Comparison of ENCODE assay signal across 11 cellular contexts in the genomic region with DNA sequence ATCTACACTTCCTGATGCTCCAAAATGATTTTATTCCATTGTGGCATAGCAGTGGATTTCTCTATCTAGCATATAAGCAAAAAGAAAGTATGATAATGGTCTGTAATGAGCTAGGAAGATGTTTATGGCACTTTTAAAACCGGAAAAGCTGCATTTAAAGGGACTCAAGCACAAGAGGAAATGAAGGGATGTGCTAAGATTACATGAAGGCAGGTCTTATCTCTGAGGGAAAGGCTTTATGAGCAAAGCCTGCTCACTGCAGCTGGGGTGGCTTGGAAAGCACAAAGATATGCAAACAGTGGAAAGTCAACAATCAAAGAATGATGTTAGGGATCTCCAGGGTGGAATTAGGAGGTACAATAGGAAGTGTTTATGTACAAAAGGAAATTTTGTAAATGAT.
DNase-seq lines count a peak whose midpoint lies in the region; ATAC-seq and TF ChIP-seq lines count a peak whose summit lies in the region.
"Had no signal": no experiment of that assay in that cellular context is flagged by ENCODE, and none has a peak within 500 bp of the region (broad histone marks: within the 10 kb centered on the region; RNA-seq: fewer than 3 reads in every experiment).

No MANE protein-coding gene starts in this region.

- peak overlapping the region; percentile 68 for H3K4me3 ChIP-seq in SK-N-MC
- H3K4me3 ChIP-seq in upper lobe of right lung = no peak overlapping the region
- no peak overlapping the region for H3K4me3 ChIP-seq in ovary

- H3K36me3 Mint-ChIP-seq in CD4-positive, alpha-beta T cell (ENCODE audit: low read depth) = no peaks in the 10 kb centered on the region

- H3K4me1 Mint-ChIP-seq in CD4-positive, alpha-beta T cell (ENCODE audit: low read depth) = no peaks in the 10 kb centered on the region

- ATAC-seq in upper lobe of right lung (no peak), GM18909 (IDR thresholded peaks at IDR 0.05; ENCODE audit: poor library complexity, unreplicated experiment) (no peak)
- ATAC-seq in CD4-positive, alpha-beta T cell (ENCODE audit: poor library complexity) = no peak
- ATAC-seq: activated CD8-positive, alpha-beta T cell treated with anti-CD3 and anti-CD28 coated beads, Interleukin-2, amount 10 ng/mL, durations not matched to agents 7 days and 5 days had no signal

- in situ Hi-C loops in KBM-7 (cut with MboI; ENCODE audit: low pct_unique_long_range_greater_than_20kb, low sequenced_read_pairs) = no loop called here

- H3K27ac ChIP-seq in SK-N-MC (peak overlapping the region; percentile 96), upper lobe of right lung (no peak overlapping the region), ovary (no peak overlapping the region)
- no peak overlapping the region for H3K27ac ChIP-seq in CD4-positive, alpha-beta T cell (ENCODE audit: low read depth, low read length)
- H3K27ac ChIP-seq: C4-2B, neutrophil had no signal

- H3K27ac Mint-ChIP-seq in CD4-positive, alpha-beta T cell = no peak overlapping the region
- H3K27ac Mint-ChIP-seq: activated CD8-positive, alpha-beta T cell treated with anti-CD3 and anti-CD28 coated beads, Interleukin-2, amount 10 ng/mL, durations not matched to agents 7 days and 5 days had no signal

- H3K9ac ChIP-seq in SK-N-MC (ENCODE audit: insufficient read length) = no peak overlapping the region

- no peak for TF ChIP-seq EP300 in ovary (IDR thresholded peaks at IDR 0.05)

- 2 to 12% (median 4%) methylated on average over 1 of the region's 1 CpG for WGBS in ovary, 3 donors

- CTCF ChIA-PET in CD4-positive, alpha-beta T cell (lab: Charles Lee) = no interaction called here

- H3K27me3 Mint-ChIP-seq in CD4-positive, alpha-beta T cell = no peaks in the 10 kb centered on the region

- POLR2A ChIA-PET in CD4-positive, alpha-beta T cell (lab: Charles Lee) = interaction anchor here (0.6 kb wide), 1 partner anchor 43 kb away, joined by 3 read pairs; no protein-coding TSS in a partner anchor

- H3K9me3 ChIP-seq in SK-N-MC (ENCODE audit: low read depth, low read length) (no peaks in the 10 kb centered on the region), upper lobe of right lung (no peaks in the 10 kb centered on the region), ovary (no peaks in the 10 kb centered on the region)
- no peaks in the 10 kb centered on the region for H3K9me3 ChIP-seq in CD4-positive, alpha-beta T cell (ENCODE audit: control insufficient read depth, low read length)
- H3K9me3 ChIP-seq: neutrophil had no signal

- no peaks in the 10 kb centered on the region for H3K9me3 Mint-ChIP-seq in CD4-positive, alpha-beta T cell

- intact Hi-C loops in upper lobe of right lung (cut with DNase I) = no loop called here
- intact Hi-C loops in CD4-positive, alpha-beta T cell (cut with DNase I, micrococcal nuclease) = no loop called here
- intact Hi-C loops in ovary (cut with DNase I) = no loop called here

- H3K4me3 Mint-ChIP-seq in CD4-positive, alpha-beta T cell = no peak overlapping the region
- H3K4me3 Mint-ChIP-seq: activated CD8-positive, alpha-beta T cell treated with anti-CD3 and anti-CD28 coated beads, Interleukin-2, amount 10 ng/mL, durations not matched to agents 7 days and 5 days had no signal

- H3K27me3 ChIP-seq in upper lobe of right lung (no peaks in the 10 kb centered on the region), ovary (no peaks in the 10 kb centered on the region)
- H3K27me3 ChIP-seq in CD4-positive, alpha-beta T cell (ENCODE audit: control insufficient read depth, insufficient read depth, low read length) = no peaks in the 10 kb centered on the region
- H3K27me3 ChIP-seq: neutrophil had no signal

- no peaks in the 10 kb centered on the region for H3K36me3 ChIP-seq in SK-N-MC (ENCODE audit: insufficient read depth, low read length)
- no peaks in the 10 kb centered on the region for H3K36me3 ChIP-seq in upper lobe of right lung
- H3K36me3 ChIP-seq in ovary = no peaks in the 10 kb centered on the region
- H3K36me3 ChIP-seq: neutrophil had no signal

- peak; percentile 8 for DNase-seq in AG20443 (ENCODE audit: low spot score)
- peak; percentile 19 for DNase-seq in KBM-7
- peak; percentile 94 for DNase-seq in SK-N-MC (ENCODE audit: low read depth, low spot score)
- DNase-seq in iPS-NIHi7 (ENCODE audit: extremely low spot score) = peak; percentile 12
- no peak for DNase-seq in upper lobe of right lung
- DNase-seq in CD4-positive, alpha-beta T cell = no peak
- no peak for DNase-seq in ovary
- DNase-seq: activated CD8-positive, alpha-beta T cell treated with anti-CD3 and anti-CD28 coated beads, Interleukin-2, amount 10 ng/mL, durations not matched to agents 7 days and 5 days had no signal

- H3K4me1 ChIP-seq in upper lobe of right lung (no peaks in the 10 kb centered on the region), ovary (ENCODE audit: insufficient read depth) (no peaks in the 10 kb centered on the region)

- no peak for TF ChIP-seq CTCF in upper lobe of right lung (IDR thresholded peaks at IDR 0.05)
- no peak for TF ChIP-seq CTCF in CD4-positive, alpha-beta T cell (IDR thresholded peaks at IDR 0.05)
- TF ChIP-seq CTCF in ovary (IDR thresholded peaks at IDR 0.05) = no peak

- no peak for TF ChIP-seq POLR2A in ovary (IDR thresholded peaks at IDR 0.05)

Comparison
In these comparisons a context has a peak if more than half of its experiments do, and no peak if none do; other contexts are left out.
1. DNase-seq: peak in AG20443 (single experiment), KBM-7 (single experiment), SK-N-MC (single experiment) and iPS-NIHi7 (single experiment); none in upper lobe of right lung (single experiment), CD4-positive, alpha-beta T cell (0 of 10) and ovary (0 of 5).